12 cellular contexts compared by ENCODE assay signal in the genomic region with DNA sequence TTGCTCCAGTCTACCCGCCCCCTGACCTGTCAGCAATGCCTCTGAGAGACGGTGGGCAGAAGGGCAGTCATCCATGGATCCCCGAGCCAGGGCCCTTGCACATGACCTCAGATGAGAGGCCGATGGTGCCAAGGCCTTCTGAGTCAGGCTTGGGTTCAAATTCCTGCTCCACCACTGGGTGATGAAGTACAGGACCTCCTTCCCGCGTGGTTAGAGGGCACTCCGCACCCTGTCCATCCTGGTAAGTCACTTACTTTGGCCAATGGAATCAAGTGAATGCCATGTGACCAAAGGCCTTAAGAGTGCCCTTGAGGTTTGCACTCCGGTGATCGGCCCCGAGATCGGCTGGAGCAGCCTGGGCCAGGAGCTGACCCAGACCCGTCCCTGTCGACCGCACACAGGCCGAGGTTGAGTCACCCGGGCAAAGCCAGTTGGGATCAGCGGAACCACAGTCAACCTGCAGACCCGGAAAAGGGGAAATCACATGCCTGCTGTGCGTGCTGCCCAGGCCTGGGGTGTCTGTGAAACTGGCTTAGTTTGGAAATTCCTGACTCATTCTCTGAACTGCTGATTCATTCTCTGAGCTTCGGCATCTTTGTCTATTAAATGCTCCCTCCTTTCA. TPM values are rescaled to one million over a fixed set of nuclear protein-coding genes. Genes with fewer than 3 reads are reported as not detected.
A peak's percentile ranks its signal among the peaks of the same experiment; 100 is the strongest.
DNase-seq lines count a peak whose midpoint lies in the region; FAIRE-seq and TF ChIP-seq lines count a peak whose summit lies in the region.
"Had no signal": no experiment of that assay in that cellular context is flagged by ENCODE, and none has a peak within 500 bp of the region (broad histone marks: within the 10 kb centered on the region; RNA-seq: fewer than 3 reads in every experiment).

No MANE protein-coding gene starts in this region.

- no peak for TF ChIP-seq RAD21 in SK-N-SH (IDR thresholded peaks at IDR 0.05; ENCODE audit: low read length)

- no peak for TF ChIP-seq EP300 in SK-N-SH (IDR thresholded peaks at IDR 0.05; ENCODE audit: borderline replicate concordance in 1 of 2, low read depth in 1 of 2, low read length in 1 of 2)

- H3K4me3 ChIP-seq in SK-N-SH (ENCODE audit: low read depth in 2 of 2, low read length in 1 of 2) (no peak overlapping the region), spleen (no peak overlapping the region)
- H3K4me3 ChIP-seq: colonic mucosa, suprapubic skin had no signal

- 76% methylated on average over 11 of the region's 20 CpGs for WGBS in SK-N-SH (ENCODE audit: low lambda C conversion rate)
- 56 to 80% (median 58%) methylated on average over 14 to 20 of the region's 20 CpGs for WGBS in spleen, 5 donors

- H3K27ac ChIP-seq in SK-N-SH (ENCODE audit: low read depth in 2 of 2, low read length in 1 of 2) (peak overlapping the region in 1 of 2 experiments; percentile 76; a peak in 2 of 4 replicates), spleen (no peak overlapping the region)
- H3K27ac ChIP-seq: 22Rv1, colonic mucosa, suprapubic skin had no signal

- no peak for TF ChIP-seq POLR2A in spleen (IDR thresholded peaks at IDR 0.05)
- no peak for TF ChIP-seq POLR2A in GM12891 (IDR thresholded peaks at IDR 0.05; ENCODE audit: low read depth, low read length)

- no peaks in the 10 kb centered on the region for H3K79me2 ChIP-seq in SK-N-SH (ENCODE audit: insufficient read depth)

- no peaks in the 10 kb centered on the region for H4K20me1 ChIP-seq in SK-N-SH (ENCODE audit: insufficient read depth)

- H3K9me2 ChIP-seq in SK-N-SH = no peaks in the 10 kb centered on the region

- H3K9me3 ChIP-seq in SK-N-SH (no peaks in the 10 kb centered on the region), spleen (peaks cover 0 to 17% (median 13%) of the 10 kb centered on the region in 8 donors)
- H3K9me3 ChIP-seq: colonic mucosa, suprapubic skin had no signal

- TF ChIP-seq CTCF in SK-N-SH (IDR thresholded peaks at IDR 0.05) (no peak), spleen (IDR thresholded peaks at IDR 0.05 in 8 of 11, conservative IDR thresholded peaks at IDR 0.05 in 3 of 11) (no peak)

- no peak overlapping the region for H3K9ac ChIP-seq in SK-N-SH

- DNase-seq in SIG-M5 treated with dmso at 0.1 percent for 504 hours (lab: John Stamatoyannopoulos, UW; ENCODE audit: unreplicated experiment) = peak; percentile 2
- no peak for DNase-seq in SIG-M5 (lab: John Stamatoyannopoulos, UW)
- no peak for DNase-seq in SK-N-SH
- DNase-seq in fibroblast of peridontal ligament (ENCODE audit: extremely low read depth) = peak; percentile 87
- peak; percentile 34 for DNase-seq in spleen
- DNase-seq in NCI-H1930 (lab: John Stamatoyannopoulos, UW) = no peak
- DNase-seq in COLO668 (lab: John Stamatoyannopoulos, UW; ENCODE audit: unreplicated experiment) = no peak
- DNase-seq in GM12891 (ENCODE audit: insufficient read length, low spot score) = no peak
- DNase-seq: colonic mucosa, left ventricle myocardium superior had no signal

- intact Hi-C loops in spleen (cut with DNase I; ENCODE audit: low total_unique reads) = no loop called here

- FAIRE-seq in GM12891 (lab: Jason Lieb, UNC) = no peak

- H3K36me3 ChIP-seq in SK-N-SH (replicated peaks in 1 of 2; ENCODE audit: control insufficient read depth in 1 of 2, insufficient read depth in 2 of 2, low read length in 1 of 2) (no peaks in the 10 kb centered on the region), spleen (no peaks in the 10 kb centered on the region)
- H3K36me3 ChIP-seq: colonic mucosa, suprapubic skin had no signal

- CTCF ChIA-PET in SK-N-SH (lab: Yijun Ruan, JAX) = interaction anchor here (0.6 kb wide), 1 partner anchor 101 kb away, joined by 3 read pairs; no protein-coding TSS in a partner anchor

- H3K4me2 ChIP-seq in SK-N-SH = peak overlapping the region; percentile 26; the same call in 1 of the 2 replicates

- H3K27me3 ChIP-seq in SK-N-SH (ENCODE audit: insufficient read depth) = no peaks in the 10 kb centered on the region
- H3K27me3 ChIP-seq in spleen (replicated peaks in 1 of 7) = no peaks in the 10 kb centered on the region
- H3K27me3 ChIP-seq: colonic mucosa, suprapubic skin had no signal

- no peak overlapping the region for H2AFZ ChIP-seq in SK-N-SH (ENCODE audit: low read depth)

- H3F3A ChIP-seq in SK-N-SH (replicated peaks; ENCODE audit: insufficient read depth) = peaks cover 16% of the 10 kb centered on the region

- POLR2A ChIA-PET in SK-N-SH (lab: Yijun Ruan, JAX) = no interaction called here

- H3K4me1 ChIP-seq in SK-N-SH (ENCODE audit: control insufficient read depth in 1 of 2, insufficient read depth in 2 of 2, low read depth in 1 of 2, low read length in 1 of 2) (peaks cover 12 to 15% of the 10 kb centered on the region in 2 experiments; a peak in 2 of 4 replicates), spleen (peaks cover 0 to 7% (median 2%) of the 10 kb centered on the region in 6 donors)
- H3K4me1 ChIP-seq: colonic mucosa had no signal

TF ChIP-seq in SK-N-SH, 30 proteins besides CTCF, POLR2A, EP300 and RAD21:
- TF ChIP-seq, protein P1, sequence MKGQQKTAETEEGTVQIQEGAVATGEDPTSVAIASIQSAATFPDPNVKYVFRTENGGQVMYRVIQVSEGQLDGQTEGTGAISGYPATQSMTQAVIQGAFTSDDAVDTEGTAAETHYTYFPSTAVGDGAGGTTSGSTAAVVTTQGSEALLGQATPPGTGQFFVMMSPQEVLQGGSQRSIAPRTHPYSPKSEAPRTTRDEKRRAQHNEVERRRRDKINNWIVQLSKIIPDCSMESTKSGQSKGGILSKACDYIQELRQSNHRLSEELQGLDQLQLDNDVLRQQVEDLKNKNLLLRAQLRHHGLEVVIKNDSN (IDR thresholded peaks at IDR 0.05; ENCODE audit: borderline replicate concordance, low read depth) = 0 out of 2 replicates have a peak, but pooled peaks have one; percentile 19
- TF ChIP-seq, protein P2, sequence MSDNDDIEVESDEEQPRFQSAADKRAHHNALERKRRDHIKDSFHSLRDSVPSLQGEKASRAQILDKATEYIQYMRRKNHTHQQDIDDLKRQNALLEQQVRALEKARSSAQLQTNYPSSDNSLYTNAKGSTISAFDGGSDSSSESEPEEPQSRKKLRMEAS (IDR thresholded peaks at IDR 0.05; ENCODE audit: low read depth) = no peak
- no peak for TF ChIP-seq GATA2 (CRISPR knock-in tag; IDR thresholded peaks at IDR 0.05)
- TF ChIP-seq SIN3A (IDR thresholded peaks at IDR 0.05; ENCODE audit: borderline replicate concordance, low read depth, low read length) = no peak

TF ChIP-seq in GM12891, 5 proteins besides CTCF, POLR2A, EP300 and RAD21:
- no peak for TF ChIP-seq POLR2AphosphoS5 (IDR thresholded peaks at IDR 0.05; ENCODE audit: low read depth, low read length)
- no peak for TF ChIP-seq POU2F2 (IDR thresholded peaks at IDR 0.05; ENCODE audit: low read depth, low read length)
- TF ChIP-seq PAX5 (IDR thresholded peaks at IDR 0.05; ENCODE audit: insufficient read depth, low read length, severe bottlenecking) = no peak
- no peak for TF ChIP-seq SPI1 (IDR thresholded peaks at IDR 0.05; ENCODE audit: low read depth, low read length)
- TF ChIP-seq TAF1 (IDR thresholded peaks at IDR 0.05; ENCODE audit: low read depth, low read length) = no peak
TF ChIP-seq in GM12891: peak in this region for 0.

RNA-seq across cellular contexts. Expression of a gene that starts 48.9 kb away (rescaled TPM):
- polyA plus RNA-seq in SK-N-SH (2012; rRNA removed) (14.7 and 16.1 TPM in 2 replicates), spleen (1 to 10 TPM; 1.9 to 5.8 (median 2.4) TPM)
- 11.9 and 15.7 TPM in 2 replicates for polyA plus RNA-seq in SK-N-SH (2012; cell fraction: cytosol; rRNA removed)
- 13.5 and 13.9 TPM in 2 replicates for polyA plus RNA-seq in SK-N-SH (2012; cell fraction: nucleus; rRNA removed)
- 10 to 100 TPM; 12.9 to 20.5 (median 15.7) TPM for total RNA-seq in spleen
- 0.44 TPM for polyA plus RNA-seq in GM12891 (2012; ENCODE audit: low read depth, missing spikeins)

Comparison
In these comparisons a context has a peak if more than half of its experiments do, and no peak if none do; other contexts are left out.
1. DNase-seq: peak in SIG-M5 treated with dmso at 0.1 percent for 504 hours (single experiment), fibroblast of peridontal ligament (single experiment) and spleen (single experiment); none in SIG-M5 (single experiment), SK-N-SH (single experiment), NCI-H1930 (0 of 2), COLO668 (single experiment) and GM12891 (single experiment).